Comparison of ENCODE assay signal across 3 cellular contexts in the genomic region with DNA sequence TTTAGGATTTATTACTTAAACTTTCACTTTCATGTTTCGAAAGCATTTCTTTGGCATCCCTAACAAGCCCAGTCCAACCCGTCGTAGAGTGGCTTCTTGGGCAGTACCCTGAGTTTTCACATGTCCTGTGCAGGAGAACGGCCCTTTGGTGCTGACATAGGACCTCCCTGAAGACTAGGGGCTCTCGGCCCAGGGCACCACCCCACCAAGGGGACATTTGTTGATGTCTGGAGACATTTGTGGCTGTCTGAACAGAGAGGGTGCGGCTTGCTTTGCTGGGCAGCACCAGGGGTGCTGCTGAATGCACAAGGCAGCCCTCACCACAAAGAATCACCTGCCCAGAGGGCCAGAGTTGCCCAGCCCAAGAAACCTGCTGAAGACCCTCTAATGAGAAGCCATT.
"Had no signal": no experiment of that assay in that cellular context is flagged by ENCODE, and none has a peak within 500 bp of the region (broad histone marks: within the 10 kb centered on the region; RNA-seq: fewer than 3 reads in every experiment).

No MANE protein-coding gene starts in this region.

- DNase-seq: GDM1, GF-D8 had no signal

- ATAC-seq: GM12878 had no signal
